1 cellular context compared by ENCODE assay signal in the genomic region with DNA sequence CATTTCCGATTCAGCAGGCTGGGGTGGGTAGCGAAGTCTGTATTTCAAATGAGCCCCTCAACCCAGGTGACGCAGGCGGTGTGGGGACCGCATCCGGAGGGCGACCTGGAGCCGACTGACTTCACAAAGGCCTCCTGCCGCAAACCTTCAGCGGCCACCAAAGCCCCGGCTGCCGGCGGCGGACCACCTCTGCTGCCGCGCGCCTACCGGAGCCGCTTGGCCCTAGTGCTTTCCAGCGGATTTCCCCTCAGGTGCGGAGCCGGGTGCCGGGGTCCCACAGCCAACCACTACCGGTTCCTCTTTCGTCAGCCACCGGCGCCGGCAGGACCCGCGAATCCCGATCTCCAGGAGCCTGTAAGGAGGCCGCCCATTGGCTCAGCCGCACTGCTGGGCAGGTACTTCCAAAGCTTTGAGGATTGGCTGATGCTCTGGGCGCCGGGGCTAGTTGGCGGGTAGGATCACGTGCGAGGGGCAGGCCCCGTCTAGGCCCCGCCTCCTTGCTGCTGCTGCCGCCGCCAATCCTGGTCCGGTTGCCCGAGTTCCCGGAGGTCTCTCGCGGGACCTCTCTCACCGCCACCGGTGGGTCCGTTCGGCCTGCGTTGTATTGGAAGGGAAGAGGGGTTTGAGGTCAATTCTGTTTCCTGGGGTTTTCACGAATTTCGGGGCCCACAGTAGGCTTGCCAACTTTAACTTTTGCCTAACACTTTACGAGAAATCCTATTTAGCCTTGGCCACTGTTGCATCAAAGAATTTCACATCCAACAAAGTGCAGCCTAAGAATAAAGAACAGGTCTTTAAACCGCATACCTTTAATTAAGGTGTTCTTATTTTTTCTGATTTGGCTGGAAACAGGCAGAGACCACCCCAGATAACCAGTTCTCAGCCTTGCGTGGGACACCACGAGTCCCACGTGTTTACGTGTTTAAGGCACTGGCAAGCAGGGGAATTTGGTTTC.
A peak's percentile ranks its signal among the peaks of the same experiment; 100 is the strongest.
TF ChIP-seq lines count a peak whose summit lies in the region.

TSS of gene GSTO2 (plus strand) at position 494 of the 955 bp plus-strand sequence. CDS start 5,732 bp downstream, outside the sequence.

TF ChIP-seq in GM12878, 131 proteins besides CTCF, POLR2A, EP300 and RAD21 (continued from another document):
- TF ChIP-seq, protein P1, sequence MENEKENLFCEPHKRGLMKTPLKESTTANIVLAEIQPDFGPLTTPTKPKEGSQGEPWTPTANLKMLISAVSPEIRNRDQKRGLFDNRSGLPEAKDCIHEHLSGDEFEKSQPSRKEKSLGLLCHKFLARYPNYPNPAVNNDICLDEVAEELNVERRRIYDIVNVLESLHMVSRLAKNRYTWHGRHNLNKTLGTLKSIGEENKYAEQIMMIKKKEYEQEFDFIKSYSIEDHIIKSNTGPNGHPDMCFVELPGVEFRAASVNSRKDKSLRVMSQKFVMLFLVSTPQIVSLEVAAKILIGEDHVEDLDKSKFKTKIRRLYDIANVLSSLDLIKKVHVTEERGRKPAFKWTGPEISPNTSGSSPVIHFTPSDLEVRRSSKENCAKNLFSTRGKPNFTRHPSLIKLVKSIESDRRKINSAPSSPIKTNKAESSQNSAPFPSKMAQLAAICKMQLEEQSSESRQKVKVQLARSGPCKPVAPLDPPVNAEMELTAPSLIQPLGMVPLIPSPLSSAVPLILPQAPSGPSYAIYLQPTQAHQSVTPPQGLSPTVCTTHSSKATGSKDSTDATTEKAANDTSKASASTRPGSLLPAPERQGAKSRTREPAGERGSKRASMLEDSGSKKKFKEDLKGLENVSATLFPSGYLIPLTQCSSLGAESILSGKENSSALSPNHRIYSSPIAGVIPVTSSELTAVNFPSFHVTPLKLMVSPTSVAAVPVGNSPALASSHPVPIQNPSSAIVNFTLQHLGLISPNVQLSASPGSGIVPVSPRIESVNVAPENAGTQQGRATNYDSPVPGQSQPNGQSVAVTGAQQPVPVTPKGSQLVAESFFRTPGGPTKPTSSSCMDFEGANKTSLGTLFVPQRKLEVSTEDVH (IDR thresholded peaks at IDR 0.05; ENCODE audit: low read depth, partially characterized antibody), result peak; percentile 76
- TF ChIP-seq NRF1 (conservative IDR thresholded peaks at IDR 0.05; ENCODE audit: low read depth, low read length) (no peak; the same call in 1 of the 2 replicates), WRNIP1 (IDR thresholded peaks at IDR 0.05; ENCODE audit: borderline replicate concordance, low read depth, low read length) (no peak), TCF12 (IDR thresholded peaks at IDR 0.05; ENCODE audit: low read depth, low read length) (0 out of 2 replicates have a peak, but pooled peaks have one; percentile 18), ZNF622 (IDR thresholded peaks at IDR 0.05) (no peak), NFXL1 (IDR thresholded peaks at IDR 0.05; ENCODE audit: borderline replicate concordance) (no peak), PML (IDR thresholded peaks at IDR 0.05; ENCODE audit: low read length) (peak; percentile 89), SRF (IDR thresholded peaks at IDR 0.05; ENCODE audit: low read depth in 2 of 2, low read length in 2 of 2) (peak in 1 of 2 experiments; percentile 46; a peak in 1 of 4 replicates), BHLHE40 (IDR thresholded peaks at IDR 0.05; ENCODE audit: borderline replicate concordance in 1 of 2, low read depth in 2 of 2, low read length in 1 of 2) (peak; percentile 94 to 97), CBFB (IDR thresholded peaks at IDR 0.05; ENCODE audit: low read depth) (peak; percentile 89), KLF5 (IDR thresholded peaks at IDR 0.05; ENCODE audit: partially characterized antibody) (peak; percentile 85), HDAC6 (IDR thresholded peaks at IDR 0.05; ENCODE audit: unreplicated experiment) (no peak), ZNF592 (IDR thresholded peaks at IDR 0.05) (no peak), ZNF384 (IDR thresholded peaks at IDR 0.05; ENCODE audit: borderline replicate concordance, low read depth, low read length) (no peak), HDGF (IDR thresholded peaks at IDR 0.05) (no peak)
